ENCODE assay signal across 10 cellular contexts in genomic region chr6:70312165-70312564, GRCh38. TPM values are rescaled to one million over a fixed set of nuclear protein-coding genes. Genes with fewer than 3 reads are reported as not detected.
DNase-seq lines count a peak whose midpoint lies in the region; ATAC-seq and TF ChIP-seq lines count a peak whose summit lies in the region.
"Had no signal": no experiment of that assay in that cellular context is flagged by ENCODE, and none has a peak within 500 bp of the region (broad histone marks: within the 10 kb centered on the region; RNA-seq: fewer than 3 reads in every experiment).

No MANE protein-coding gene starts in this region.

- no peaks in the 10 kb centered on the region for H3K9me3 ChIP-seq in lower lobe of right lung

- TF ChIP-seq CTCF in lower lobe of right lung (IDR thresholded peaks at IDR 0.05): no peak

- peaks cover 5% of the 10 kb centered on the region for H3K27me3 ChIP-seq in lower lobe of right lung (ENCODE audit: low read depth)

- ATAC-seq in lower lobe of right lung (peak; percentile 18 to 56), GM21447 (IDR thresholded peaks at IDR 0.05; ENCODE audit: unreplicated experiment) (no peak), HG03159 (IDR thresholded peaks at IDR 0.05; ENCODE audit: unreplicated experiment) (no peak)

- H3K36me3 ChIP-seq in lower lobe of right lung: no peaks in the 10 kb centered on the region

- H3K4me3 ChIP-seq in lower lobe of right lung: no peak overlapping the region

- no peaks in the 10 kb centered on the region for H3K4me1 ChIP-seq in lower lobe of right lung

- intact Hi-C loops in lower lobe of right lung (cut with DNase I): no loop called here

- DNase-seq in GM04504 (ENCODE audit: low read depth): peak; percentile 40
- peak; percentile 96 for DNase-seq in HT1080 (ENCODE audit: low read depth)
- peak; percentile 8 for DNase-seq in UCSD-AML1 (lab: John Stamatoyannopoulos, UW; ENCODE audit: unreplicated experiment)
- DNase-seq in lower lobe of right lung: no peak
- DNase-seq in substantia nigra (lab: John Stamatoyannopoulos, UW): no peak
- DNase-seq in NCI-H1417 treated with DMSO at 0.1 percent for 48 hours (lab: John Stamatoyannopoulos, UW): no peak
- DNase-seq: endodermal cell, NCI-H82 had no signal

- H3K27ac ChIP-seq in lower lobe of right lung (no peak overlapping the region), substantia nigra (ENCODE audit: low read depth, low read length, poor library complexity, severe bottlenecking) (no peak overlapping the region)

RNA-seq across cellular contexts. Expression of gene COL9A1, which starts 9.3 kb away (rescaled TPM):
- not detected in 2 replicates for total RNA-seq in HT1080 (2014; rRNA removed; shearing (Covaris generic))
- not detected in 2 replicates for polyA plus RNA-seq in HT1080 (2015; cell fraction: cytosol; rRNA removed)
- not detected in 2 replicates for polyA plus RNA-seq in HT1080 (2015; cell fraction: nucleus; rRNA removed)
- not detected for total RNA-seq in lower lobe of right lung

Comparison
In these comparisons a context has a peak if more than half of its experiments do, and no peak if none do; other contexts are left out.
1. DNase-seq: peak in GM04504 (single experiment), HT1080 (single experiment) and UCSD-AML1 (single experiment); none in lower lobe of right lung (single experiment), substantia nigra (0 of 49) and NCI-H1417 treated with DMSO at 0.1 percent for 48 hours (single experiment).
2. ATAC-seq: peak in lower lobe of right lung (2 of 2); none in GM21447 (single experiment) and HG03159 (single experiment).